Comparison of ENCODE assay signal across 26 cellular contexts in the genomic region with DNA sequence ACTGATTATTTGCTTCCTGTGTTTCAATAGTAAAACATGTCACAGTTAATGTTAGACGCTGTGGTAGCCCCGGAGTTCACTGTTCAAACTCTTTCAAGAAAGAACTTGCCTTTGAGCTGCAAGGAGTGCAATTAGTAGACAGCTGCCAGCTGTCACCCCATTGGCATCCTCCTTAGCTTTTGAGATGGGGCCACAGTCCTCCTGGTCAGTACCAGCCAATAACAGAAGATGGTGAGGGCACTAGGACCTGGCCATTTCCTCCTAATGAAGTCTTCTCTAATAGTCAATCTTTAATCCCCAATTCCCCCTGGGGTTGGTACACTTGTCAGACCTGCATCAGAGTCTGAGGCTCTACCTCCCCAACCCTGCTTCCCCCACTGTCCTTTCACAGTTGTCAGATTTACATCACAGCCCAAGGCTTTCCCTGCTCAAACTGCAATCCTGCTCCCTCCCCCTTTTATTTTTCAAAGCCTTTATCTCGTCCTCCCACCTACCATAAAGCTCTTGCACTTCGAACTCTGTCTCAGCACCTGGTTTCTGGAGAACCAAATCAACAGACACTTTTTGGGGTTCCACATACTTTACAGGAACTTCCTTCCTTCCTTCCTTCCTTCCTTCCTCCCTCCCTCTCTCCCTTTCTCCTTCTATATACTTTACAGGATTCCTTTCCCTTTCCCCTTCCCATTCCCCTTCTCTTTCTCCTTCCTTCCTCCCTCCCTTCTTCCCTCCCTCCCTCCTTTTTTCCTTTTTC.
DNase-seq lines count a peak whose midpoint lies in the region; ATAC-seq, FAIRE-seq and TF ChIP-seq lines count a peak whose summit lies in the region.
"Had no signal": no experiment of that assay in that cellular context is flagged by ENCODE, and none has a peak within 500 bp of the region (broad histone marks: within the 10 kb centered on the region; RNA-seq: fewer than 3 reads in every experiment).

No MANE protein-coding gene starts in this region.

- H3K36me3 ChIP-seq in Caco-2 (ENCODE audit: control insufficient read depth, insufficient read depth, low read length) = no peaks in the 10 kb centered on the region
- H3K36me3 ChIP-seq in K562 (ENCODE audit: control insufficient read depth, insufficient read depth, low read length) = no peaks in the 10 kb centered on the region
- no peaks in the 10 kb centered on the region for H3K36me3 ChIP-seq in mucosa of descending colon (ENCODE audit: low read depth)
- no peaks in the 10 kb centered on the region for H3K36me3 ChIP-seq in testis (ENCODE audit: low read depth, missing control alignments)
- H3K36me3 ChIP-seq: BE2C, gastroesophageal sphincter, neutrophil, suprapubic skin, uterus had no signal

- WGBS in K562 (ENCODE audit: insufficient coverage, low coverage, missing lambda C conversion rate) = 47% methylated on average over 4 of the region's 4 CpGs
- 55 to 81% methylated on average over 4 of the region's 4 CpGs for WGBS in testis, 2 donors

- peaks cover 17% of the 10 kb centered on the region for H3K4me1 Mint-ChIP-seq in Caco-2 (ENCODE audit: low read depth, unreplicated experiment)
- H3K4me1 Mint-ChIP-seq: endodermal cell had no signal

- no peak overlapping the region for H3K4me3 ChIP-seq in Caco-2 (ENCODE audit: low read depth, low read length)
- H3K4me3 ChIP-seq in K562 = no peak overlapping the region
- no peak overlapping the region for H3K4me3 ChIP-seq in mucosa of descending colon
- H3K4me3 ChIP-seq in testis = no peak overlapping the region
- H3K4me3 ChIP-seq: gastroesophageal sphincter, MG63, suprapubic skin, uterus had no signal

- in situ Hi-C loops in K562 (cut with MboI) = no loop called here

- H3K27me3 ChIP-seq in Caco-2 (replicated peaks; ENCODE audit: control insufficient read depth, insufficient read depth, low read length) = no peaks in the 10 kb centered on the region
- H3K27me3 ChIP-seq in K562 (ENCODE audit: control insufficient read depth in 2 of 2, insufficient read depth in 2 of 2, low read length in 2 of 2) = no peaks in the 10 kb centered on the region
- no peaks in the 10 kb centered on the region for H3K27me3 ChIP-seq in testis
- H3K27me3 ChIP-seq: BE2C, gastroesophageal sphincter, MG63, neutrophil, suprapubic skin, uterus had no signal

- peaks cover 3% of the 10 kb centered on the region; the same call in 1 of the 2 replicates for H3K4me1 ChIP-seq in Caco-2
- peaks cover 0 to 14% of the 10 kb centered on the region in 2 experiments; a peak in 2 of 5 replicates for H3K4me1 ChIP-seq in K562 (replicated peaks in 1 of 2; ENCODE audit: control insufficient read depth in 2 of 2, insufficient read depth in 2 of 2, low read length in 2 of 2)
- H3K4me1 ChIP-seq in mucosa of descending colon (ENCODE audit: low read depth) = no peaks in the 10 kb centered on the region
- H3K4me1 ChIP-seq in testis = no peaks in the 10 kb centered on the region
- H3K4me1 ChIP-seq: gastroesophageal sphincter, suprapubic skin, uterus had no signal

- H3K9me3 ChIP-seq in Caco-2 = no peaks in the 10 kb centered on the region
- no peaks in the 10 kb centered on the region for H3K9me3 ChIP-seq in K562 (replicated peaks; ENCODE audit: control insufficient read depth, insufficient read depth, low read depth, low read length)
- no peaks in the 10 kb centered on the region for H3K9me3 ChIP-seq in mucosa of descending colon
- H3K9me3 ChIP-seq in testis = no peaks in the 10 kb centered on the region
- H3K9me3 ChIP-seq: BE2C, gastroesophageal sphincter, MG63, neutrophil, suprapubic skin, uterus had no signal

- no peak overlapping the region; a peak in 1 of 4 replicates for H3K9ac ChIP-seq in K562 (ENCODE audit: insufficient read depth in 1 of 2, low read depth in 2 of 2, low read length in 2 of 2)

- no peaks in the 10 kb centered on the region for H3K9me3 Mint-ChIP-seq in Caco-2 (ENCODE audit: unreplicated experiment)
- H3K9me3 Mint-ChIP-seq: activated CD4-positive, alpha-beta T cell treated with anti-CD3 and anti-CD28 coated beads, Interleukin-2, amount 10 ng/mL, durations not matched to agents 7 days and 5 days; activated naive CD4-positive, alpha-beta T cell treated with anti-CD3 and anti-CD28 coated beads, Interleukin-2, amount 10 ng/mL, durations not matched to agents 7 days and 5 days; endodermal cell; T-helper 2 cell treated with Interferon-gamma antibody and Interleukin-4, amounts not matched to agents 5 μg/mL and 100 μg/mL, for 36 hours had no signal

- intact Hi-C loops in Caco-2 (cut with micrococcal nuclease; ENCODE audit: unreplicated experiment) (loop anchor here (5.0 kb wide), 1 partner anchor 78 kb away; no protein-coding TSS in a partner anchor), K562 (cut with micrococcal nuclease) (no loop called here), mucosa of descending colon (cut with DNase I, micrococcal nuclease) (no loop called here), testis (cut with DNase I; ENCODE audit: low total_unique reads) (no loop called here)

- TF ChIP-seq POLR2A in K562 (conservative IDR thresholded peaks at IDR 0.05) (no peak), testis (IDR thresholded peaks at IDR 0.05) (no peak)

- no peaks in the 10 kb centered on the region for H3K36me3 Mint-ChIP-seq in Caco-2 (ENCODE audit: insufficient read depth, unreplicated experiment)
- H3K36me3 Mint-ChIP-seq: activated naive CD4-positive, alpha-beta T cell treated with anti-CD3 and anti-CD28 coated beads, Interleukin-2, amount 10 ng/mL, durations not matched to agents 7 days and 5 days had no signal

- H3K27ac Mint-ChIP-seq in Caco-2 (ENCODE audit: unreplicated experiment) = peak overlapping the region; percentile 68
- H3K27ac Mint-ChIP-seq: activated CD4-positive, alpha-beta T cell treated with anti-CD3 and anti-CD28 coated beads, Interleukin-2, amount 10 ng/mL, durations not matched to agents 7 days and 5 days; activated naive CD4-positive, alpha-beta T cell treated with anti-CD3 and anti-CD28 coated beads, Interleukin-2, amount 10 ng/mL, durations not matched to agents 7 days and 5 days; endodermal cell; T-helper 2 cell treated with Interferon-gamma antibody and Interleukin-4, amounts not matched to agents 5 μg/mL and 100 μg/mL, for 36 hours had no signal

- H2AFZ ChIP-seq in K562 (ENCODE audit: low read depth, low read length) = no peak overlapping the region

- H3K79me2 ChIP-seq in K562 (ENCODE audit: control insufficient read depth, insufficient read depth, low read length) = no peaks in the 10 kb centered on the region

- TF ChIP-seq CTCF in Caco-2 (IDR thresholded peaks at IDR 0.05; ENCODE audit: insufficient read depth in 1 of 2, low read depth in 1 of 2, low read length in 1 of 2, severe bottlenecking in 1 of 2, unreplicated experiment in 1 of 2) = no peak
- TF ChIP-seq CTCF in K562 (IDR thresholded peaks at IDR 0.05 in 2 of 3, conservative IDR thresholded peaks at IDR 0.05 in 1 of 3; ENCODE audit: insufficient read depth in 2 of 3, low read depth in 1 of 3, low read length in 3 of 3) = no peak
- no peak for TF ChIP-seq CTCF in mucosa of descending colon (IDR thresholded peaks at IDR 0.05)
- no peak for TF ChIP-seq CTCF in testis (IDR thresholded peaks at IDR 0.05)

- POLR2A ChIA-PET in Caco-2 (lab: Charles Lee) (interaction anchor here (0.6 kb wide), 1 partner anchor 60 kb away, joined by 6 read pairs; no protein-coding TSS in a partner anchor), K562 (lab: Yijun Ruan, JAX) (no interaction called here)

- TF ChIP-seq EP300 in K562 (IDR thresholded peaks at IDR 0.05; ENCODE audit: low read length) = no peak

- ATAC-seq in K562 = no peak; the same call in 2 of the 3 replicates
- peak; percentile 48 for ATAC-seq in mucosa of descending colon
- ATAC-seq in HG02642 (IDR thresholded peaks at IDR 0.05; ENCODE audit: poor library complexity, unreplicated experiment) = no peak
- no peak for ATAC-seq in HG03175 (IDR thresholded peaks at IDR 0.05; ENCODE audit: unreplicated experiment)
- ATAC-seq: gastroesophageal sphincter had no signal

- CTCF ChIA-PET in Caco-2 (lab: Charles Lee) = interaction anchor here (0.6 kb wide), 2 partner anchors 24 to 635 kb away, joined by 3 read pairs; no protein-coding TSS in a partner anchor
- CTCF ChIA-PET in K562 (lab: Yijun Ruan, JAX; ENCODE audit: low intra/inter-chr PET ratio) = no interaction called here

- H3K4me2 ChIP-seq in K562 (ENCODE audit: insufficient read depth, low read length) = no peak overlapping the region

- TF ChIP-seq RAD21 in K562 (CRISPR knock-in tag; conservative IDR thresholded peaks at IDR 0.05 in 1 of 2, IDR thresholded peaks at IDR 0.05 in 1 of 2) = no peak

- H3K4me3 Mint-ChIP-seq in Caco-2 (ENCODE audit: unreplicated experiment) = peak overlapping the region; percentile 70
- H3K4me3 Mint-ChIP-seq: activated CD4-positive, alpha-beta T cell treated with anti-CD3 and anti-CD28 coated beads, Interleukin-2, amount 10 ng/mL, durations not matched to agents 7 days and 5 days; activated naive CD4-positive, alpha-beta T cell treated with anti-CD3 and anti-CD28 coated beads, Interleukin-2, amount 10 ng/mL, durations not matched to agents 7 days and 5 days; endodermal cell; T-helper 2 cell treated with Interferon-gamma antibody and Interleukin-4, amounts not matched to agents 5 μg/mL and 100 μg/mL, for 36 hours had no signal

- FAIRE-seq in K562 (lab: Jason Lieb, UNC) = peak; percentile 57

- BruUV-seq in Caco-2 (replicated peaks; lab: Mats Ljungman, UMichigan) = no TSS peak
- BruUV-seq in K562 (replicated peaks; lab: Mats Ljungman, UMichigan) = no TSS peak

- no peaks in the 10 kb centered on the region for H3K9me1 ChIP-seq in K562 (ENCODE audit: control insufficient read depth, insufficient read depth, low read length)

- H3K27ac ChIP-seq in K562 (ENCODE audit: extremely low read depth, low read depth, low read length) (no peak overlapping the region), testis (no peak overlapping the region)
- H3K27ac ChIP-seq: gastroesophageal sphincter, neutrophil, suprapubic skin, uterus, VCaP had no signal

- DNase-seq in Caco-2 = peak; percentile 3 to 35
- peak; percentile 31 for DNase-seq in NCI-H2171 (lab: John Stamatoyannopoulos, UW)
- DNase-seq in K562 (ENCODE audit: extremely low read depth in 1 of 4, low spot score in 3 of 4) = peak in 1 of 4 experiments; percentile 6
- DNase-seq in mucosa of descending colon = no peak
- no peak for DNase-seq in putamen (ENCODE audit: low spot score)
- DNase-seq in testis = no peak
- DNase-seq: activated CD4-positive, alpha-beta T cell treated with anti-CD3 and anti-CD28 coated beads, Interleukin-2, amount 10 ng/mL, durations not matched to agents 7 days and 5 days; activated naive CD4-positive, alpha-beta T cell treated with anti-CD3 and anti-CD28 coated beads, Interleukin-2, amount 10 ng/mL, durations not matched to agents 7 days and 5 days; amygdala; BE2C; COR-L47; endodermal cell; HCEC 1CT; islet precursor cell; MG63; NCI-H1417 treated with DMSO at 0.1 percent for 48 hours; NCI-H2107; NCI-H526; uterus had no signal

- no peaks in the 10 kb centered on the region for H3K27me3 Mint-ChIP-seq in Caco-2 (ENCODE audit: insufficient read depth, unreplicated experiment)
- H3K27me3 Mint-ChIP-seq: activated CD4-positive, alpha-beta T cell treated with anti-CD3 and anti-CD28 coated beads, Interleukin-2, amount 10 ng/mL, durations not matched to agents 7 days and 5 days; activated naive CD4-positive, alpha-beta T cell treated with anti-CD3 and anti-CD28 coated beads, Interleukin-2, amount 10 ng/mL, durations not matched to agents 7 days and 5 days had no signal

- no peaks in the 10 kb centered on the region for H4K20me1 ChIP-seq in K562 (replicated peaks; ENCODE audit: control insufficient read depth, insufficient read depth, low read length)

Comparison
In these comparisons a context has a peak if more than half of its experiments do, and no peak if none do; other contexts are left out.
1. DNase-seq: peak in Caco-2 (2 of 2) and NCI-H2171 (single experiment); none in mucosa of descending colon (0 of 3), putamen (single experiment) and testis (single experiment).